Comparison of ENCODE assay signal across 15 cellular contexts in genomic region chr10:58807631-58808024, GRCh38.
DNase-seq lines count a peak whose midpoint lies in the region; ATAC-seq, FAIRE-seq and TF ChIP-seq lines count a peak whose summit lies in the region.
"Had no signal": no experiment of that assay in that cellular context is flagged by ENCODE, and none has a peak within 500 bp of the region (broad histone marks: within the 10 kb centered on the region; RNA-seq: fewer than 3 reads in every experiment).

No MANE protein-coding gene starts in this region.

- ATAC-seq in pancreas (peak in 3 of 4 donors; percentile 44 to 70 (median 67)), HG03135 (IDR thresholded peaks at IDR 0.05; ENCODE audit: unreplicated experiment) (no peak)
- ATAC-seq: gastrocnemius medialis, natural killer cell had no signal

- no peaks in the 10 kb centered on the region for H3K27me3 ChIP-seq in pancreas
- H3K27me3 ChIP-seq: gastrocnemius medialis, Peyer's patch, tibial artery had no signal

- DNase-seq in GM03348 (ENCODE audit: low spot score) (peak; percentile 75), RWPE1 (ENCODE audit: low spot score) (peak; percentile 45), foreskin fibroblast (peak; percentile 90 to 94), pancreas (no peak), NAMALWA (ENCODE audit: low spot score) (no peak), OCI-M1 (lab: John Stamatoyannopoulos, UW) (no peak)
- no peak for DNase-seq in activated T-cell treated with anti-CD3 and anti-CD28 coated beads, Interleukin-2, amount 50 U/mL, for 1 hour
- DNase-seq: activated naive CD4-positive, alpha-beta T cell treated with anti-CD3 and anti-CD28 coated beads, Interleukin-2, amount 10 ng/mL, durations not matched to agents 7 days and 5 days; gastrocnemius medialis; islet precursor cell; natural killer cell; NCI-H2227 treated with DMSO at 0.1 percent for 48 hours; Peyer's patch had no signal

- WGBS in pancreas, 2 donors = 54 to 56% methylated on average over 4 of the region's 4 CpGs

- H3K4me3 ChIP-seq in foreskin fibroblast (ENCODE audit: low read depth in 1 of 2, low read length in 2 of 2) (no peak overlapping the region), pancreas (no peak overlapping the region)
- H3K4me3 ChIP-seq: gastrocnemius medialis, Peyer's patch, tibial artery had no signal

- peaks cover 0 to 17% (median 0%) of the 10 kb centered on the region in 3 donors for H3K36me3 ChIP-seq in pancreas
- H3K36me3 ChIP-seq: gastrocnemius medialis, Peyer's patch, tibial artery had no signal

- CTCF ChIA-PET in RWPE1 (lab: Yijun Ruan, JAX) = no interaction called here

- H3K4me1 ChIP-seq in pancreas = no peaks in the 10 kb centered on the region
- H3K4me1 ChIP-seq: gastrocnemius medialis, Peyer's patch, tibial artery had no signal

- POLR2A ChIA-PET in RWPE1 (lab: Yijun Ruan, JAX; ENCODE audit: low non-redundant PET) = no interaction called here

- no peak for TF ChIP-seq CTCF in RWPE1 (conservative IDR thresholded peaks at IDR 0.05; ENCODE audit: low read depth)
- TF ChIP-seq CTCF in foreskin fibroblast (IDR thresholded peaks at IDR 0.05; ENCODE audit: low read depth, low read length) = no peak
- TF ChIP-seq CTCF in pancreas (IDR thresholded peaks at IDR 0.05) = no peak

- H3K9me3 ChIP-seq in pancreas = no peaks in the 10 kb centered on the region
- H3K9me3 ChIP-seq: gastrocnemius medialis, Peyer's patch, tibial artery had no signal

- no peak overlapping the region for H3K27ac ChIP-seq in RWPE1
- no peak overlapping the region for H3K27ac ChIP-seq in pancreas
- H3K27ac ChIP-seq: gastrocnemius medialis, Peyer's patch, tibial artery had no signal

- intact Hi-C loops in pancreas (cut with DNase I) = no loop called here

- FAIRE-seq in pancreas (lab: Jason Lieb, UNC) = no peak

Comparison
In these comparisons a context has a peak if more than half of its experiments do, and no peak if none do; other contexts are left out.
1. DNase-seq: peak in GM03348 (single experiment), RWPE1 (single experiment) and foreskin fibroblast (2 of 2); none in pancreas (0 of 6), NAMALWA (single experiment), activated T-cell treated with anti-CD3 and anti-CD28 coated beads, Interleukin-2, amount 50 U/mL, for 1 hour (single experiment) and OCI-M1 (single experiment).